In the genomic region with DNA sequence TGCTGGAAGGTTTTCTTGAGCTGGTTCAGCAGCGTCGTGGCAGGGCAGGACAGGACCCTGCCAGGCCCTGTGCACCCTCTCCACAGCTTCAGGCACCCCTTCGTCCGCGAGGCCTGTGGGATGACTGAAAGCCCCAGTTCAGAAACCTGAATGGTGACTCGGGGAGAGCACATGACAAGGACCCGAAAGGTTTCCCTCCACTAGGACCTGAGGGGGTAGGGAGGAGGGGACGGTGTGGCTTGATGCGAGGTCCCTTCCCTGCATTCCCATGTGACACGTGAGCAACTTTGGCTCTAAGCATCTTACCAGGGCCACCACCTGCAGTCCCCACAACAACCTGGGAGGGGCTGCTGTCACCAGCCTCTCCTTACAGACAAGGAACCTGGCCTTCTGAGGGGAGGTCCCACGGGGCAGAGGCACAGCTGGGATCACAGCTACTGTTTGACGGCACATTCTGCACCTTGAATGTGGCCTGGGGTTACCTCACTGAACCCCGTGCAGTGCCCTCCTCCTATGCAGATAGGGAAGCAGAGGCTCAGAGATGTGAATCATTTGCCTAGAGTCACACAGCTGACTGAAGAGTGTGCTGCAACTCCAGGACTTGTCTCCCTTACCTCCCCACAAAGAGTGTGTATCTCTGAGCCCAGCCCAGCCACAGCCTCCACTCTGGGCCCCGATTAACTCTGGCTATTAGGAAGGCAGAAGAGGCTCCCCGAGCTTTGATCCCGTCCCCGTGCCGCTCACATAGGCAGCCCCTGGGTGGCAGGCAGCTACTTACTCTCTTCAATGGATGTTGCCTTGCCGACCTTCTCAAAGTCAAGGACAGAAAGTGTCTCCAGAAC, we compare ENCODE assay signal across 1 cellular context.
TF ChIP-seq lines count a peak whose summit lies in the region.

No MANE protein-coding gene starts in this region.

TF ChIP-seq in K562, 482 proteins besides CTCF, POLR2A, EP300 and RAD21 (continued from another document):
- TF ChIP-seq, protein P1, sequence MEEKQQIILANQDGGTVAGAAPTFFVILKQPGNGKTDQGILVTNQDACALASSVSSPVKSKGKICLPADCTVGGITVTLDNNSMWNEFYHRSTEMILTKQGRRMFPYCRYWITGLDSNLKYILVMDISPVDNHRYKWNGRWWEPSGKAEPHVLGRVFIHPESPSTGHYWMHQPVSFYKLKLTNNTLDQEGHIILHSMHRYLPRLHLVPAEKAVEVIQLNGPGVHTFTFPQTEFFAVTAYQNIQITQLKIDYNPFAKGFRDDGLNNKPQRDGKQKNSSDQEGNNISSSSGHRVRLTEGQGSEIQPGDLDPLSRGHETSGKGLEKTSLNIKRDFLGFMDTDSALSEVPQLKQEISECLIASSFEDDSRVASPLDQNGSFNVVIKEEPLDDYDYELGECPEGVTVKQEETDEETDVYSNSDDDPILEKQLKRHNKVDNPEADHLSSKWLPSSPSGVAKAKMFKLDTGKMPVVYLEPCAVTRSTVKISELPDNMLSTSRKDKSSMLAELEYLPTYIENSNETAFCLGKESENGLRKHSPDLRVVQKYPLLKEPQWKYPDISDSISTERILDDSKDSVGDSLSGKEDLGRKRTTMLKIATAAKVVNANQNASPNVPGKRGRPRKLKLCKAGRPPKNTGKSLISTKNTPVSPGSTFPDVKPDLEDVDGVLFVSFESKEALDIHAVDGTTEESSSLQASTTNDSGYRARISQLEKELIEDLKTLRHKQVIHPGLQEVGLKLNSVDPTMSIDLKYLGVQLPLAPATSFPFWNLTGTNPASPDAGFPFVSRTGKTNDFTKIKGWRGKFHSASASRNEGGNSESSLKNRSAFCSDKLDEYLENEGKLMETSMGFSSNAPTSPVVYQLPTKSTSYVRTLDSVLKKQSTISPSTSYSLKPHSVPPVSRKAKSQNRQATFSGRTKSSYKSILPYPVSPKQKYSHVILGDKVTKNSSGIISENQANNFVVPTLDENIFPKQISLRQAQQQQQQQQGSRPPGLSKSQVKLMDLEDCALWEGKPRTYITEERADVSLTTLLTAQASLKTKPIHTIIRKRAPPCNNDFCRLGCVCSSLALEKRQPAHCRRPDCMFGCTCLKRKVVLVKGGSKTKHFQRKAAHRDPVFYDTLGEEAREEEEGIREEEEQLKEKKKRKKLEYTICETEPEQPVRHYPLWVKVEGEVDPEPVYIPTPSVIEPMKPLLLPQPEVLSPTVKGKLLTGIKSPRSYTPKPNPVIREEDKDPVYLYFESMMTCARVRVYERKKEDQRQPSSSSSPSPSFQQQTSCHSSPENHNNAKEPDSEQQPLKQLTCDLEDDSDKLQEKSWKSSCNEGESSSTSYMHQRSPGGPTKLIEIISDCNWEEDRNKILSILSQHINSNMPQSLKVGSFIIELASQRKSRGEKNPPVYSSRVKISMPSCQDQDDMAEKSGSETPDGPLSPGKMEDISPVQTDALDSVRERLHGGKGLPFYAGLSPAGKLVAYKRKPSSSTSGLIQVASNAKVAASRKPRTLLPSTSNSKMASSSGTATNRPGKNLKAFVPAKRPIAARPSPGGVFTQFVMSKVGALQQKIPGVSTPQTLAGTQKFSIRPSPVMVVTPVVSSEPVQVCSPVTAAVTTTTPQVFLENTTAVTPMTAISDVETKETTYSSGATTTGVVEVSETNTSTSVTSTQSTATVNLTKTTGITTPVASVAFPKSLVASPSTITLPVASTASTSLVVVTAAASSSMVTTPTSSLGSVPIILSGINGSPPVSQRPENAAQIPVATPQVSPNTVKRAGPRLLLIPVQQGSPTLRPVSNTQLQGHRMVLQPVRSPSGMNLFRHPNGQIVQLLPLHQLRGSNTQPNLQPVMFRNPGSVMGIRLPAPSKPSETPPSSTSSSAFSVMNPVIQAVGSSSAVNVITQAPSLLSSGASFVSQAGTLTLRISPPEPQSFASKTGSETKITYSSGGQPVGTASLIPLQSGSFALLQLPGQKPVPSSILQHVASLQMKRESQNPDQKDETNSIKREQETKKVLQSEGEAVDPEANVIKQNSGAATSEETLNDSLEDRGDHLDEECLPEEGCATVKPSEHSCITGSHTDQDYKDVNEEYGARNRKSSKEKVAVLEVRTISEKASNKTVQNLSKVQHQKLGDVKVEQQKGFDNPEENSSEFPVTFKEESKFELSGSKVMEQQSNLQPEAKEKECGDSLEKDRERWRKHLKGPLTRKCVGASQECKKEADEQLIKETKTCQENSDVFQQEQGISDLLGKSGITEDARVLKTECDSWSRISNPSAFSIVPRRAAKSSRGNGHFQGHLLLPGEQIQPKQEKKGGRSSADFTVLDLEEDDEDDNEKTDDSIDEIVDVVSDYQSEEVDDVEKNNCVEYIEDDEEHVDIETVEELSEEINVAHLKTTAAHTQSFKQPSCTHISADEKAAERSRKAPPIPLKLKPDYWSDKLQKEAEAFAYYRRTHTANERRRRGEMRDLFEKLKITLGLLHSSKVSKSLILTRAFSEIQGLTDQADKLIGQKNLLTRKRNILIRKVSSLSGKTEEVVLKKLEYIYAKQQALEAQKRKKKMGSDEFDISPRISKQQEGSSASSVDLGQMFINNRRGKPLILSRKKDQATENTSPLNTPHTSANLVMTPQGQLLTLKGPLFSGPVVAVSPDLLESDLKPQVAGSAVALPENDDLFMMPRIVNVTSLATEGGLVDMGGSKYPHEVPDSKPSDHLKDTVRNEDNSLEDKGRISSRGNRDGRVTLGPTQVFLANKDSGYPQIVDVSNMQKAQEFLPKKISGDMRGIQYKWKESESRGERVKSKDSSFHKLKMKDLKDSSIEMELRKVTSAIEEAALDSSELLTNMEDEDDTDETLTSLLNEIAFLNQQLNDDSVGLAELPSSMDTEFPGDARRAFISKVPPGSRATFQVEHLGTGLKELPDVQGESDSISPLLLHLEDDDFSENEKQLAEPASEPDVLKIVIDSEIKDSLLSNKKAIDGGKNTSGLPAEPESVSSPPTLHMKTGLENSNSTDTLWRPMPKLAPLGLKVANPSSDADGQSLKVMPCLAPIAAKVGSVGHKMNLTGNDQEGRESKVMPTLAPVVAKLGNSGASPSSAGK (IDR thresholded peaks at IDR 0.05): no peak
- TF ChIP-seq ELF2 (CRISPR knock-in tag; IDR thresholded peaks at IDR 0.05) (no peak), MCM3 (IDR thresholded peaks at IDR 0.05) (no peak)
- TF ChIP-seq, protein P2, sequence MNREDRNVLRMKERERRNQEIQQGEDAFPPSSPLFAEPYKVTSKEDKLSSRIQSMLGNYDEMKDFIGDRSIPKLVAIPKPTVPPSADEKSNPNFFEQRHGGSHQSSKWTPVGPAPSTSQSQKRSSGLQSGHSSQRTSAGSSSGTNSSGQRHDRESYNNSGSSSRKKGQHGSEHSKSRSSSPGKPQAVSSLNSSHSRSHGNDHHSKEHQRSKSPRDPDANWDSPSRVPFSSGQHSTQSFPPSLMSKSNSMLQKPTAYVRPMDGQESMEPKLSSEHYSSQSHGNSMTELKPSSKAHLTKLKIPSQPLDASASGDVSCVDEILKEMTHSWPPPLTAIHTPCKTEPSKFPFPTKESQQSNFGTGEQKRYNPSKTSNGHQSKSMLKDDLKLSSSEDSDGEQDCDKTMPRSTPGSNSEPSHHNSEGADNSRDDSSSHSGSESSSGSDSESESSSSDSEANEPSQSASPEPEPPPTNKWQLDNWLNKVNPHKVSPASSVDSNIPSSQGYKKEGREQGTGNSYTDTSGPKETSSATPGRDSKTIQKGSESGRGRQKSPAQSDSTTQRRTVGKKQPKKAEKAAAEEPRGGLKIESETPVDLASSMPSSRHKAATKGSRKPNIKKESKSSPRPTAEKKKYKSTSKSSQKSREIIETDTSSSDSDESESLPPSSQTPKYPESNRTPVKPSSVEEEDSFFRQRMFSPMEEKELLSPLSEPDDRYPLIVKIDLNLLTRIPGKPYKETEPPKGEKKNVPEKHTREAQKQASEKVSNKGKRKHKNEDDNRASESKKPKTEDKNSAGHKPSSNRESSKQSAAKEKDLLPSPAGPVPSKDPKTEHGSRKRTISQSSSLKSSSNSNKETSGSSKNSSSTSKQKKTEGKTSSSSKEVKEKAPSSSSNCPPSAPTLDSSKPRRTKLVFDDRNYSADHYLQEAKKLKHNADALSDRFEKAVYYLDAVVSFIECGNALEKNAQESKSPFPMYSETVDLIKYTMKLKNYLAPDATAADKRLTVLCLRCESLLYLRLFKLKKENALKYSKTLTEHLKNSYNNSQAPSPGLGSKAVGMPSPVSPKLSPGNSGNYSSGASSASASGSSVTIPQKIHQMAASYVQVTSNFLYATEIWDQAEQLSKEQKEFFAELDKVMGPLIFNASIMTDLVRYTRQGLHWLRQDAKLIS (CRISPR knock-in tag; IDR thresholded peaks at IDR 0.05): no peak
